Comparison of ENCODE assay signal across 9 cellular contexts in the genomic region with DNA sequence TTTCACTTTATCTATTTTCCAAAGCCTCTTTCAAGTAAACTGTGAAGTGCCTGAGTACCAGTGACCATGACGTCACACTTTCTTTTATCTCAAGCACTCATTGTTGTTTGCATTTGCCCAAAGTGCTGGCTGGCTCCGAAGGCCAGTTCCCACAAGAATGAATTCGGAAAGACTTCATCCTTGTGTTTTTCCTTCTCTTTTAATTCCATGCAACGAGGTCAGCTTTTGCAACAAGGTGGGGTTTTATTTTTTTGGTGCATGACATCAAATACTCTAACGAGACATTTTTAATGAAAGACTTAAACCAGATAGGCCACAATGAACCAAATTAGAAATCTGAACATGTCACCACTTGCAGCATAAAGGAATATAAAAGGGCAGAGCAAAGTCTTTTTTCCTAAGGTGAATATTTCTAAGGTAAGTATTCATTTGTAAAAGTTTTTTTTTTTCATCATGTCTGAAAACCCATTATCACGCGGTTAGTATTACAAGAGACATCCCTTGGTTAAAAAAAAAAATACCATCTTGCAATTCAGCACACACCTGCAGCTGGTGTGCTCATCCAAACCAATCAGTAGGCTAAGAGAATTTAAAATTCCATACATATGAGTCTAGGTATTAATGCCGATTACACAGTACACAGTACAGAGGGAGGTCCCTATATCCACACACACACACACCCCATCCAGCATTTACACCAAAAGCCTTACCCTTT. TPM values are rescaled to one million over a fixed set of nuclear protein-coding genes. Genes with fewer than 3 reads are reported as not detected.
DNase-seq lines count a peak whose midpoint lies in the region; ATAC-seq and TF ChIP-seq lines count a peak whose summit lies in the region.
"Had no signal": no experiment of that assay in that cellular context is flagged by ENCODE, and none has a peak within 500 bp of the region (broad histone marks: within the 10 kb centered on the region; RNA-seq: fewer than 3 reads in every experiment).

No MANE protein-coding gene starts in this region.

- ATAC-seq in GM23338: no peak
- ATAC-seq in GM18502 (IDR thresholded peaks at IDR 0.05; ENCODE audit: poor library complexity, unreplicated experiment): no peak
- ATAC-seq: HCT116 had no signal

- no peak for DNase-seq in AG04449 (ENCODE audit: low read depth, low spot score)
- DNase-seq in GM23338 (ENCODE audit: low spot score): peak; percentile 58
- no peak for DNase-seq in SK-N-SH
- peak; percentile 66 to 85 for DNase-seq in fibroblast of lung (ENCODE audit: low read depth in 2 of 2)
- peak; percentile 67 for DNase-seq in renal cortical epithelial cell (ENCODE audit: low read depth)
- DNase-seq in A673 (ENCODE audit: low spot score): no peak
- DNase-seq in Karpas-422: no peak

- TF ChIP-seq CTCF in AG04449 (IDR thresholded peaks at IDR 0.05; ENCODE audit: insufficient read depth, low read length, missing control alignments) (no peak), GM23338 (conservative IDR thresholded peaks at IDR 0.05; ENCODE audit: low read depth in 2 of 2) (no peak), SK-N-SH (IDR thresholded peaks at IDR 0.05) (no peak), fibroblast of lung (conservative IDR thresholded peaks at IDR 0.05 in 1 of 2, IDR thresholded peaks at IDR 0.05 in 1 of 2; ENCODE audit: low read depth in 1 of 2, low read length in 2 of 2) (no peak), A673 (conservative IDR thresholded peaks at IDR 0.05; ENCODE audit: low read depth, low read length) (no peak)

- H3K9me3 Mint-ChIP-seq in GM23338: no peaks in the 10 kb centered on the region

- WGBS in SK-N-SH (ENCODE audit: low lambda C conversion rate): 20% methylated on average over 8 of the region's 8 CpGs

- H3K9ac ChIP-seq in SK-N-SH (peak overlapping the region; percentile 80), fibroblast of lung (ENCODE audit: insufficient read depth, low read length) (peak overlapping the region; percentile 29), Karpas-422 (ENCODE audit: low read length) (no peak overlapping the region)

- BruUV-seq in A673 (replicated peaks; lab: Mats Ljungman, UMichigan): no TSS peak

- TF ChIP-seq RAD21 in SK-N-SH (IDR thresholded peaks at IDR 0.05; ENCODE audit: low read length): no peak

- H3K27ac ChIP-seq in GM23338 (ENCODE audit: low read depth) (no peak overlapping the region), SK-N-SH (ENCODE audit: low read depth in 2 of 2, low read length in 1 of 2) (peak overlapping the region; percentile 13 to 76; a peak in 1 of 4 replicates), fibroblast of lung (ENCODE audit: insufficient read depth, low read length) (peak overlapping the region; percentile 88), A673 (ENCODE audit: low read depth, low read length, poor library complexity, severe bottlenecking) (no peak overlapping the region), Karpas-422 (ENCODE audit: low read length) (no peak overlapping the region)

- H3K79me2 ChIP-seq in GM23338 (replicated peaks; ENCODE audit: insufficient read depth) (peaks cover 37% of the 10 kb centered on the region), SK-N-SH (ENCODE audit: insufficient read depth) (peaks cover 56% of the 10 kb centered on the region), fibroblast of lung (ENCODE audit: control insufficient read depth, insufficient read depth, low read length) (peaks cover 45% of the 10 kb centered on the region), Karpas-422 (ENCODE audit: low read length) (no peaks in the 10 kb centered on the region)

- peak overlapping the region; percentile 87 for H3K4me3 Mint-ChIP-seq in GM23338

- H3K4me3 ChIP-seq in AG04449 (ENCODE audit: low read depth, low read length): peak overlapping the region; percentile 98
- H3K4me3 ChIP-seq in GM23338: peak overlapping the region; percentile 93
- H3K4me3 ChIP-seq in SK-N-SH (ENCODE audit: low read depth in 2 of 2, low read length in 1 of 2): peak overlapping the region; percentile 70 to 90
- peak overlapping the region; percentile 86 to 99 (median 96) for H3K4me3 ChIP-seq in fibroblast of lung (replicated peaks in 1 of 4; ENCODE audit: control extremely low read depth in 1 of 4, insufficient read depth in 1 of 4, low read depth in 3 of 4, low read length in 4 of 4)
- H3K4me3 ChIP-seq in A673 (ENCODE audit: low read depth, low read length, poor library complexity, severe bottlenecking): no peak overlapping the region
- H3K4me3 ChIP-seq in Karpas-422 (ENCODE audit: low read length): no peak overlapping the region

- no peaks in the 10 kb centered on the region for H3F3A ChIP-seq in GM23338 (replicated peaks; ENCODE audit: low read depth)
- H3F3A ChIP-seq in SK-N-SH (replicated peaks; ENCODE audit: insufficient read depth): peaks cover 5% of the 10 kb centered on the region

- H3K9me2 ChIP-seq in GM23338 (ENCODE audit: insufficient read depth) (no peaks in the 10 kb centered on the region), SK-N-SH (no peaks in the 10 kb centered on the region), Karpas-422 (replicated peaks; ENCODE audit: insufficient read depth, low read length) (no peaks in the 10 kb centered on the region)

- H3K4me2 ChIP-seq in GM23338: peak overlapping the region; percentile 99
- peak overlapping the region; percentile 94 for H3K4me2 ChIP-seq in SK-N-SH
- H3K4me2 ChIP-seq in fibroblast of lung (ENCODE audit: extremely low read depth, insufficient read depth, low read length): peak overlapping the region; percentile 83
- H3K4me2 ChIP-seq in Karpas-422 (ENCODE audit: low read depth, low read length, poor library complexity, severe bottlenecking): no peak overlapping the region

- H3K36me3 ChIP-seq in GM23338 (ENCODE audit: insufficient read depth) (no peaks in the 10 kb centered on the region), SK-N-SH (replicated peaks in 1 of 2; ENCODE audit: control insufficient read depth in 1 of 2, insufficient read depth in 2 of 2, low read length in 1 of 2) (peaks cover 0 to 4% of the 10 kb centered on the region in 2 experiments), fibroblast of lung (ENCODE audit: control insufficient read depth, insufficient read depth, low read length) (no peaks in the 10 kb centered on the region), A673 (ENCODE audit: insufficient read depth, low read length, poor library complexity, severe bottlenecking) (no peaks in the 10 kb centered on the region), Karpas-422 (ENCODE audit: insufficient read depth, low read length) (no peaks in the 10 kb centered on the region)

- H2AFZ ChIP-seq in GM23338 (no peak overlapping the region), SK-N-SH (ENCODE audit: low read depth) (no peak overlapping the region), fibroblast of lung (ENCODE audit: low read length) (no peak overlapping the region), Karpas-422 (ENCODE audit: low read length) (no peak overlapping the region)

- H4K20me1 ChIP-seq in GM23338 (replicated peaks; ENCODE audit: insufficient read depth): peaks cover 7% of the 10 kb centered on the region
- peaks cover 50% of the 10 kb centered on the region for H4K20me1 ChIP-seq in SK-N-SH (ENCODE audit: insufficient read depth)
- H4K20me1 ChIP-seq in fibroblast of lung (ENCODE audit: control insufficient read depth, extremely low read depth, insufficient read depth, low read length): no peaks in the 10 kb centered on the region
- H4K20me1 ChIP-seq in Karpas-422 (ENCODE audit: insufficient read depth, low read depth, low read length): no peaks in the 10 kb centered on the region

- H3K4me1 Mint-ChIP-seq in GM23338: peaks cover 26% of the 10 kb centered on the region

- CTCF ChIA-PET in AG04449 (lab: Yijun Ruan, JAX): interaction anchor here (0.8 to 2.0 kb wide), 3 partner anchors 50 to 358 kb away, joined by 3 to 10 read pairs (median 8); no protein-coding TSS in a partner anchor
- CTCF ChIA-PET in SK-N-SH (lab: Yijun Ruan, JAX): interaction anchor here (1.0 to 5.0 kb wide), 5 partner anchors 28 to 358 kb away, joined by 4 to 39 read pairs (median 6); no protein-coding TSS in a partner anchor
- CTCF ChIA-PET in A673 (lab: Charles Lee): no interaction called here

- peaks cover 18% of the 10 kb centered on the region for H3K27me3 Mint-ChIP-seq in GM23338 (ENCODE audit: insufficient read depth, low read depth, poor library complexity)

- no peak overlapping the region for H3K27ac Mint-ChIP-seq in GM23338

- intact Hi-C loops in A673 (cut with micrococcal nuclease; ENCODE audit: unreplicated experiment): no loop called here

- H3K4me1 ChIP-seq in GM23338 (ENCODE audit: insufficient read depth): peaks cover 20% of the 10 kb centered on the region
- H3K4me1 ChIP-seq in SK-N-SH (ENCODE audit: control insufficient read depth in 1 of 2, insufficient read depth in 2 of 2, low read depth in 1 of 2, low read length in 1 of 2): peaks cover 0 to 21% of the 10 kb centered on the region in 2 experiments; a peak in 2 of 4 replicates
- no peaks in the 10 kb centered on the region for H3K4me1 ChIP-seq in fibroblast of lung (ENCODE audit: control insufficient read depth, extremely low read depth, insufficient read depth, low read length)
- no peaks in the 10 kb centered on the region for H3K4me1 ChIP-seq in A673 (ENCODE audit: insufficient read depth, low read length, poor library complexity, severe bottlenecking)
- H3K4me1 ChIP-seq in Karpas-422 (ENCODE audit: low read length): peaks cover 2% of the 10 kb centered on the region; the same call in 1 of the 2 replicates

- no peaks in the 10 kb centered on the region; the same call in 2 of the 3 replicates for H3K36me3 Mint-ChIP-seq in GM23338 (ENCODE audit: low read depth)

- H3K27me3 ChIP-seq in GM23338 (ENCODE audit: insufficient read depth) (peaks cover 38% of the 10 kb centered on the region), SK-N-SH (ENCODE audit: insufficient read depth) (no peaks in the 10 kb centered on the region), fibroblast of lung (ENCODE audit: control insufficient read depth, insufficient read depth, low read length) (no peaks in the 10 kb centered on the region), A673 (replicated peaks; ENCODE audit: insufficient read depth, low read depth, low read length, poor library complexity) (no peaks in the 10 kb centered on the region), Karpas-422 (ENCODE audit: low read length) (no peaks in the 10 kb centered on the region)

- H3K9me3 ChIP-seq in SK-N-SH (no peaks in the 10 kb centered on the region), fibroblast of lung (ENCODE audit: control insufficient read depth, insufficient read depth, low read depth, low read length) (no peaks in the 10 kb centered on the region), A673 (ENCODE audit: low read depth, low read length, poor library complexity, severe bottlenecking) (no peaks in the 10 kb centered on the region), Karpas-422 (ENCODE audit: low read length) (no peaks in the 10 kb centered on the region)

- TF ChIP-seq EP300 in SK-N-SH (IDR thresholded peaks at IDR 0.05; ENCODE audit: borderline replicate concordance in 1 of 2, low read depth in 1 of 2, low read length in 1 of 2): no peak

- POLR2A ChIA-PET in AG04449 (lab: Yijun Ruan, JAX): no interaction called here
- POLR2A ChIA-PET in SK-N-SH (lab: Yijun Ruan, JAX): no interaction called here
- POLR2A ChIA-PET in A673 (lab: Charles Lee; ENCODE audit: low non-redundant PET): no interaction called here

RNA-seq across cellular contexts. Expression of a gene that starts 2.4 kb away (rescaled TPM):
- 9.1 and 9.9 TPM in 2 replicates for total RNA-seq in GM23338 (2014; rRNA removed; shearing (Covaris generic))
- polyA plus RNA-seq in GM23338 (2016; fragmentation: Nextera tagmentation; extraction: Ambion mirVana) (5.6 and 5.8 TPM in 2 replicates), SK-N-SH (2012; rRNA removed) (20.6 and 24.0 TPM in 2 replicates), fibroblast of lung (23.2 and 45.5 TPM in 2 replicates)
- polyA plus RNA-seq in SK-N-SH (2012; cell fraction: cytosol; rRNA removed): 22.6 and 24.1 TPM in 2 replicates
- 12.1 and 13.3 TPM in 2 replicates for polyA plus RNA-seq in SK-N-SH (2012; cell fraction: nucleus; rRNA removed)
- total RNA-seq in fibroblast of lung (50.6 and 80.9 TPM in 2 replicates), renal cortical epithelial cell (98.6 and 119 TPM in 2 replicates), A673 (2021) (3.0 and 3.5 TPM in 2 replicates)
- polyA plus RNA-seq in fibroblast of lung (2012): 27.3 and 58.5 TPM in 2 replicates
- 7.7 and 21.0 TPM in 2 replicates for polyA minus RNA-seq in fibroblast of lung (ENCODE audit: low replicate concordance)
- total RNA-seq in Karpas-422 (2014; rRNA removed; shearing (Covaris generic); ENCODE audit: low replicate concordance): not detected in 2 replicates

Comparison
In these comparisons a context has a peak if more than half of its experiments do, and no peak if none do; other contexts are left out.
1. DNase-seq: peak in GM23338 (single experiment), fibroblast of lung (2 of 2) and renal cortical epithelial cell (single experiment); none in AG04449 (single experiment), SK-N-SH (single experiment), A673 (single experiment) and Karpas-422 (single experiment).
2. H3K4me3 ChIP-seq: peak in AG04449 (single experiment), GM23338 (single experiment), SK-N-SH (2 of 2) and fibroblast of lung (4 of 4); none in A673 (single experiment) and Karpas-422 (single experiment).
3. H3K27ac ChIP-seq: peak in SK-N-SH (2 of 2) and fibroblast of lung (single experiment); none in GM23338 (single experiment), A673 (single experiment) and Karpas-422 (single experiment).